In the genomic region with DNA sequence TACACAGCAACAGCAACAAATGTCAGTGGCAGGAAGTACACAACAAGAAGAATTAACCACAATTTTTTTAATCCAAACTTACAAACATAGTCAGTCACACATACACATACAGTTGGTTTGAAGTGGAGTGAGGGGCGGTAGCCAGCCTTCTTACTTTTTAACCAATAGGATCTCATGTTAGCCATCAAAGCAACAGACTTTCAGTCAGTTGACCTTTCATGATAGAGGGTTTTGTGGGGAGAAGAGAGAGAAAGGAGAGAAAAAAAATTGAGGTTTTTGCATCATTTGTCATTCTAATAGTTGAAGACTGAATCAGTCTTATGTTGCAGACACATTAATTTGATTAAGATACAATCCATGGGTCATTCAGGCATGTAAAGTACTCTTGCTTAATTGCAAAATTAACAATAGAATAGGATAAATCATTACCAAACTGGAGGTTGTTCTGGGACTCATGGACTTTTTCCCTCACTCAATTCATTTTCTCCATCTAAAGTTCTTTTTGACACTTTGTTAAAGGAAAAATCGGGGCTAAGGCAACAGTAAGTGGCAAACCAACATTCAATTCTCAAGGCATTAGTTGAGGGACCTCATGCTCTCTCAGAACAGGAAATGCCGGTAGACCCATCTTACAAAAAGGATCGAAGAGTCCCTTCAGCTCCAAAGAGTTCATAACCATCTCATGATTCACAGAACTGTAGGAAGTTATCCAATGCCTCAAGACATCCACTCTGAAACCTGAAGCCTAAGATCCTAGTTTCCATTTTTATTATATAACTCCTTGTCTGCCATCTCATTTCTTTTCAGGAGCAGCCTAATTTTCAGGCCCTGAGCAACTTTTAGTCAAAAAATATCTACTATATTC, we compare ENCODE assay signal across 13 cellular contexts.
DNase-seq lines count a peak whose midpoint lies in the region; ATAC-seq and TF ChIP-seq lines count a peak whose summit lies in the region.
"Had no signal": no experiment of that assay in that cellular context is flagged by ENCODE, and none has a peak within 500 bp of the region (broad histone marks: within the 10 kb centered on the region; RNA-seq: fewer than 3 reads in every experiment).

No MANE protein-coding gene starts in this region.

- peak overlapping the region; percentile 76 for H3K27ac Mint-ChIP-seq in activated CD4-positive, alpha-beta T cell treated with anti-CD3 and anti-CD28 coated beads, Interleukin-2, amount 10 ng/mL, durations not matched to agents 24 days and 14 days
- H3K27ac Mint-ChIP-seq in Calu3 (ENCODE audit: unreplicated experiment) = no peak overlapping the region

- H3K27me3 ChIP-seq in PC-3 (ENCODE audit: low read length) = no peaks in the 10 kb centered on the region
- H3K27me3 ChIP-seq: breast epithelium, ovary had no signal

- BruUV-seq in PC-3 (replicated peaks; lab: Mats Ljungman, UMichigan) = no TSS peak
- no TSS peak for BruUV-seq in Calu3 (replicated peaks; lab: Mats Ljungman, UMichigan)

- no peaks in the 10 kb centered on the region for H4K20me1 ChIP-seq in PC-3 (ENCODE audit: low read length)

- DNase-seq in activated CD4-positive, alpha-beta T cell treated with anti-CD3 and anti-CD28 coated beads, Interleukin-2, amount 10 ng/mL, durations not matched to agents 24 days and 14 days = peak; percentile 75
- no peak for DNase-seq in activated CD4-positive, alpha-beta T cell treated with anti-CD3 and anti-CD28 coated beads, Interleukin-2, amount 50 U/mL, for 4 hours
- DNase-seq in PC-3 (peak; percentile 29), astrocyte of the spinal cord (ENCODE audit: low read depth, low spot score) (peak; percentile 67), skeletal muscle cell (ENCODE audit: low read depth) (peak; percentile 48), H4 (ENCODE audit: low spot score) (no peak), Calu3 (no peak), NCI-H146 treated with DMSO at 0.1 percent for 48 hours (lab: John Stamatoyannopoulos, UW; ENCODE audit: unreplicated experiment) (no peak)
- DNase-seq: left ventricle myocardium inferior; NCI-H1694; ovary; stimulated activated CD4-positive, alpha-beta T cell treated with anti-CD3 and anti-CD28 coated beads, Interleukin-4, amount 100 ng/mL, for 1 hour had no signal

- POLR2A ChIA-PET in PC-3 (lab: Charles Lee; ENCODE audit: unreplicated experiment) = no interaction called here

- TF ChIP-seq CTCF in PC-3 (conservative IDR thresholded peaks at IDR 0.05; ENCODE audit: low read depth, low read length) (no peak), astrocyte of the spinal cord (IDR thresholded peaks at IDR 0.05; ENCODE audit: low read depth, low read length) (no peak), Calu3 (IDR thresholded peaks at IDR 0.05; ENCODE audit: unreplicated experiment) (no peak)

- peaks cover 71% of the 10 kb centered on the region for H3K4me1 Mint-ChIP-seq in activated CD4-positive, alpha-beta T cell treated with anti-CD3 and anti-CD28 coated beads, Interleukin-2, amount 10 ng/mL, durations not matched to agents 24 days and 14 days
- no peaks in the 10 kb centered on the region for H3K4me1 Mint-ChIP-seq in Calu3 (ENCODE audit: low read depth, unreplicated experiment)

- intact Hi-C loops in activated CD4-positive, alpha-beta T cell treated with anti-CD3 and anti-CD28 coated beads, Interleukin-2, amount 10 ng/mL, durations not matched to agents 24 days and 14 days (cut with micrococcal nuclease) = loop anchor here (1.0 to 5.0 kb wide), 3 partner anchors 67 to 263 kb away; partner anchors contain the start of gene LPP
- intact Hi-C loops in PC-3 (cut with micrococcal nuclease) = no loop called here
- intact Hi-C loops in Calu3 (cut with micrococcal nuclease; ENCODE audit: unreplicated experiment) = no loop called here

- no peak for ATAC-seq in PC-3

- H3K79me2 ChIP-seq in PC-3 (ENCODE audit: low read length) = no peaks in the 10 kb centered on the region

- H3K9me3 ChIP-seq in PC-3 (ENCODE audit: low read length) = no peaks in the 10 kb centered on the region
- H3K9me3 ChIP-seq: breast epithelium, left ventricle myocardium inferior, ovary had no signal

- in situ Hi-C loops in astrocyte of the spinal cord (cut with HindIII; ENCODE audit: low sequenced_read_pairs) = no loop called here

- peak overlapping the region; percentile 47 for H3K4me3 Mint-ChIP-seq in activated CD4-positive, alpha-beta T cell treated with anti-CD3 and anti-CD28 coated beads, Interleukin-2, amount 10 ng/mL, durations not matched to agents 24 days and 14 days
- H3K4me3 Mint-ChIP-seq in Calu3 (ENCODE audit: low read depth, unreplicated experiment) = no peak overlapping the region

- H2AFZ ChIP-seq in PC-3 (ENCODE audit: low read length) = no peak overlapping the region

- H3K27ac ChIP-seq in PC-3 (ENCODE audit: low read length) = no peak overlapping the region
- H3K27ac ChIP-seq: breast epithelium, left ventricle myocardium inferior, ovary had no signal

- no peaks in the 10 kb centered on the region for H3K4me1 ChIP-seq in PC-3 (ENCODE audit: insufficient read depth, low read length)
- H3K4me1 ChIP-seq: breast epithelium, left ventricle myocardium inferior had no signal

- no peaks in the 10 kb centered on the region for H3K9me2 ChIP-seq in PC-3 (replicated peaks; ENCODE audit: low read length)

- H3K36me3 Mint-ChIP-seq in activated CD4-positive, alpha-beta T cell treated with anti-CD3 and anti-CD28 coated beads, Interleukin-2, amount 10 ng/mL, durations not matched to agents 24 days and 14 days (ENCODE audit: low read depth) = peaks cover 5% of the 10 kb centered on the region
- H3K36me3 Mint-ChIP-seq in Calu3 (ENCODE audit: insufficient read depth, unreplicated experiment) = no peaks in the 10 kb centered on the region

- H3K27me3 Mint-ChIP-seq in activated CD4-positive, alpha-beta T cell treated with anti-CD3 and anti-CD28 coated beads, Interleukin-2, amount 10 ng/mL, durations not matched to agents 24 days and 14 days = no peaks in the 10 kb centered on the region
- peaks cover 15% of the 10 kb centered on the region for H3K27me3 Mint-ChIP-seq in Calu3 (ENCODE audit: unreplicated experiment)

- CTCF ChIA-PET in PC-3 (lab: Charles Lee) (no interaction called here), Calu3 (lab: Charles Lee) (no interaction called here)

- H3K9me3 Mint-ChIP-seq in activated CD4-positive, alpha-beta T cell treated with anti-CD3 and anti-CD28 coated beads, Interleukin-2, amount 10 ng/mL, durations not matched to agents 24 days and 14 days = peaks cover 14% of the 10 kb centered on the region
- H3K9me3 Mint-ChIP-seq in Calu3 (ENCODE audit: low read depth, unreplicated experiment) = peaks cover 4% of the 10 kb centered on the region

- H3K4me3 ChIP-seq in PC-3 (ENCODE audit: low read length) (no peak overlapping the region), astrocyte of the spinal cord (ENCODE audit: low read depth, low read length) (no peak overlapping the region), skeletal muscle cell (ENCODE audit: low read depth, low read length) (no peak overlapping the region)
- H3K4me3 ChIP-seq: breast epithelium, left ventricle myocardium inferior, ovary had no signal

- no peak overlapping the region for H3K4me2 ChIP-seq in PC-3 (ENCODE audit: low read length)

- H3K9ac ChIP-seq in PC-3 (ENCODE audit: low read length) = no peak overlapping the region

- H3K36me3 ChIP-seq in PC-3 (ENCODE audit: low read depth, low read length) = no peaks in the 10 kb centered on the region
- H3K36me3 ChIP-seq: breast epithelium, left ventricle myocardium inferior, ovary had no signal

- no peaks in the 10 kb centered on the region for H3F3A ChIP-seq in PC-3 (ENCODE audit: low read length, unreplicated experiment)

Comparison
In these comparisons a context has a peak if more than half of its experiments do, and no peak if none do; other contexts are left out.
1. DNase-seq: peak in activated CD4-positive, alpha-beta T cell treated with anti-CD3 and anti-CD28 coated beads, Interleukin-2, amount 10 ng/mL, durations not matched to agents 24 days and 14 days (single experiment), PC-3 (single experiment), astrocyte of the spinal cord (single experiment) and skeletal muscle cell (single experiment); none in activated CD4-positive, alpha-beta T cell treated with anti-CD3 and anti-CD28 coated beads, Interleukin-2, amount 50 U/mL, for 4 hours (0 of 2), H4 (single experiment), Calu3 (single experiment) and NCI-H146 treated with DMSO at 0.1 percent for 48 hours (single experiment).